ENCODE assay signal across 23 cellular contexts in the genomic region with DNA sequence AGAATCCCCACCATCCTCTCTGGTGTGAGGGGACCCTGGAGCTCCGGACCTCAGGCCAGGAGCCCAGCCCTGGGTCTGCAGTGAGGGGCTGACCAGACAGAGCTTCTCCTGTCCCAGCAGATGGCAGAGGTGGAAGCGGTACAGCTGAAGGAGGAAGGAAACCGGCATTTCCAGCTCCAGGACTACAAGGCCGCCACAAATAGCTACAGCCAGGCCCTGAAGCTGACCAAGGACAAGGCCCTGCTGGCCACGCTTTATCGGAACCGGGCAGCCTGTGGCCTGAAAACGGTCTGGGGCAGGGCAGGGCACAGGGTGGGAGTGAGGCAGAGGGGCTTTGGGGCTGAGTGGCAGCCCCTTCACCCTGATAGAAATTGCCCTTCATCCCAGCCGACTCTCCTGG. TPM values are rescaled to one million over a fixed set of nuclear protein-coding genes. Genes with fewer than 3 reads are reported as not detected.
A peak's percentile ranks its signal among the peaks of the same experiment; 100 is the strongest.
DNase-seq lines count a peak whose midpoint lies in the region; ATAC-seq, FAIRE-seq and TF ChIP-seq lines count a peak whose summit lies in the region.
"Had no signal": no experiment of that assay in that cellular context is flagged by ENCODE, and none has a peak within 500 bp of the region (broad histone marks: within the 10 kb centered on the region; RNA-seq: fewer than 3 reads in every experiment).

No MANE protein-coding gene starts in this region.

- no peak overlapping the region for H3K27ac ChIP-seq in endodermal cell (ENCODE audit: low read depth, low read length)
- H3K27ac ChIP-seq: 22Rv1, BLaER1 had no signal

- peak; percentile 16 for ATAC-seq in left cardiac atrium
- ATAC-seq: Panc1 had no signal

- H3K27me3 Mint-ChIP-seq in MCF 10A (ENCODE audit: insufficient read depth, unreplicated experiment) (no peaks in the 10 kb centered on the region), nephron (ENCODE audit: low read depth) (peaks cover 11% of the 10 kb centered on the region), endodermal cell (ENCODE audit: insufficient read depth) (no peaks in the 10 kb centered on the region)
- H3K27me3 Mint-ChIP-seq: CD8-positive, alpha-beta memory T cell had no signal

- no peak for TF ChIP-seq CTCF in MCF 10A (IDR thresholded peaks at IDR 0.05; ENCODE audit: unreplicated experiment)
- no peak for TF ChIP-seq CTCF in nephron (IDR thresholded peaks at IDR 0.05; ENCODE audit: unreplicated experiment in 3 of 3)
- TF ChIP-seq CTCF in endodermal cell (conservative IDR thresholded peaks at IDR 0.05) = no peak

- H3K27ac Mint-ChIP-seq in MCF 10A (ENCODE audit: low read depth, unreplicated experiment) = no peak overlapping the region
- H3K27ac Mint-ChIP-seq in nephron = peak overlapping the region in 1 of 3 experiments; percentile 76
- no peak overlapping the region for H3K27ac Mint-ChIP-seq in endodermal cell
- H3K27ac Mint-ChIP-seq: IgD-negative memory B cell had no signal

- in situ Hi-C loops in T47D (cut with HindIII; ENCODE audit: low pct_unique_long_range_greater_than_20kb, low sequenced_read_pairs) = no loop called here

- CTCF ChIA-PET in MCF 10A (lab: Yijun Ruan, JAX) = interaction anchor here (0.6 to 1.9 kb wide), 3 partner anchors 27 to 390 kb away, joined by 3 to 6 read pairs (median 4); a partner anchor contains a TSS

- intact Hi-C loops in MCF 10A (cut with micrococcal nuclease) (no loop called here), left cardiac atrium (cut with DNase I) (no loop called here)

- H3K36me3 Mint-ChIP-seq in MCF 10A (ENCODE audit: insufficient read depth, unreplicated experiment) = peaks cover 5% of the 10 kb centered on the region
- H3K36me3 Mint-ChIP-seq in nephron (ENCODE audit: low read depth) = no peaks in the 10 kb centered on the region
- no peaks in the 10 kb centered on the region for H3K36me3 Mint-ChIP-seq in endodermal cell (ENCODE audit: low read depth)
- H3K36me3 Mint-ChIP-seq: CD8-positive, alpha-beta memory T cell; IgD-negative memory B cell had no signal

- H3K4me3 Mint-ChIP-seq in MCF 10A (ENCODE audit: unreplicated experiment) = no peak overlapping the region
- peak overlapping the region; percentile 62 to 97 (median 87) for H3K4me3 Mint-ChIP-seq in nephron
- no peak overlapping the region for H3K4me3 Mint-ChIP-seq in endodermal cell
- H3K4me3 Mint-ChIP-seq: IgD-negative memory B cell had no signal

- WGBS in endodermal cell (ENCODE audit: insufficient coverage in 1 of 2, insufficient read length in 1 of 2), 2 experiments = 94% methylated on average over 8 to 9 of the region's 9 CpGs

- H3K27me3 ChIP-seq in endodermal cell (ENCODE audit: control insufficient read depth, insufficient read depth, low read length, poor library complexity, severe bottlenecking) = no peaks in the 10 kb centered on the region
- H3K27me3 ChIP-seq: BLaER1 had no signal

- H3K9me3 ChIP-seq in endodermal cell (ENCODE audit: control insufficient read depth, low read length) = no peaks in the 10 kb centered on the region
- H3K9me3 ChIP-seq: BLaER1 had no signal

- no peak overlapping the region for H3K9ac ChIP-seq in endodermal cell (ENCODE audit: extremely low read depth, low read length, poor library complexity, severe bottlenecking)
- H3K9ac ChIP-seq: BLaER1 had no signal

- no peak overlapping the region for H3K4me3 ChIP-seq in endodermal cell (ENCODE audit: low read length)
- H3K4me3 ChIP-seq: BLaER1 had no signal

- H3K4me1 ChIP-seq in endodermal cell (ENCODE audit: control insufficient read depth, insufficient read depth, low read length) = no peaks in the 10 kb centered on the region
- H3K4me1 ChIP-seq: BLaER1 had no signal

- H3K9me3 Mint-ChIP-seq in MCF 10A (ENCODE audit: unreplicated experiment) (no peaks in the 10 kb centered on the region), nephron (no peaks in the 10 kb centered on the region), endodermal cell (no peaks in the 10 kb centered on the region)
- H3K9me3 Mint-ChIP-seq: CD8-positive, alpha-beta memory T cell; IgD-negative memory B cell had no signal

- peak; percentile 60 to 66 for DNase-seq in T47D (ENCODE audit: low read depth in 1 of 2, low spot score in 1 of 2)
- no peak for DNase-seq in MCF 10A (ENCODE audit: unreplicated experiment)
- no peak for DNase-seq in left cardiac atrium
- DNase-seq in HTR-8/SVneo (ENCODE audit: insufficient read length, low spot score) = no peak
- no peak for DNase-seq in NCI-H2029 (lab: John Stamatoyannopoulos, UW)
- no peak for DNase-seq in endodermal cell
- no peak for DNase-seq in activated T-cell treated with anti-CD3 and anti-CD28 coated beads for 4 hours
- DNase-seq: CD8-positive, alpha-beta memory T cell; DND-41; GF-D8; NCI-H1417; NCI-H1930; NCI-H2171 treated with DMSO at 0.1 percent for 48 hours; NCI-H510A; NCI-H82; SIG-M5 had no signal

- POLR2A ChIA-PET in MCF 10A (lab: Yijun Ruan, JAX) = no interaction called here

- no peak for FAIRE-seq in HTR-8/SVneo (lab: Jason Lieb, UNC)
- FAIRE-seq: H54 had no signal

- no peaks in the 10 kb centered on the region for H3K36me3 ChIP-seq in endodermal cell (ENCODE audit: control insufficient read depth, insufficient read depth, low read length)
- H3K36me3 ChIP-seq: BLaER1 had no signal

- H3K4me1 Mint-ChIP-seq in MCF 10A (ENCODE audit: insufficient read depth, unreplicated experiment) = peaks cover 4% of the 10 kb centered on the region
- peaks cover 16% of the 10 kb centered on the region for H3K4me1 Mint-ChIP-seq in nephron
- H3K4me1 Mint-ChIP-seq in endodermal cell = no peaks in the 10 kb centered on the region

- no TSS peak for BruUV-seq in MCF 10A (replicated peaks; lab: Mats Ljungman, UMichigan)

RNA-seq across cellular contexts. Expression of a gene that starts 0.5 kb away (rescaled TPM):
- total RNA-seq in MCF 10A (2022) (not detected in 2 replicates), left cardiac atrium (100 to 1,000 TPM; 120 to 133 TPM), endodermal cell (not detected)
- polyA plus RNA-seq in endodermal cell (2013, experiment 1 of 2) = not detected
- polyA plus RNA-seq in endodermal cell (2013, experiment 2 of 2) = not detected
- total RNA-seq: CD8-positive, alpha-beta memory T cell had no signal
- polyA plus RNA-seq: IgD-negative memory B cell had no signal

RNA-seq across cellular contexts. Expression of a gene that starts 6.0 kb away (rescaled TPM):
- total RNA-seq in MCF 10A (2022) (24.3 and 36.2 TPM in 2 replicates), left cardiac atrium (1 to 10 TPM; 5.5 to 6.7 TPM), endodermal cell (10 to 100 TPM; 20.7 to 26.9 TPM)
- polyA plus RNA-seq in endodermal cell (2013, experiment 1 of 2) = 18.1 TPM
- polyA plus RNA-seq in endodermal cell (2013, experiment 2 of 2) = 15.7 TPM

RNA-seq across cellular contexts. Expression of a gene that starts 26.7 kb away (rescaled TPM):
- total RNA-seq in MCF 10A (2022) (not detected in 2 replicates), left cardiac atrium (not detected), endodermal cell (not detected)
- polyA plus RNA-seq in endodermal cell (2013, experiment 1 of 2) = not detected
- polyA plus RNA-seq in endodermal cell (2013, experiment 2 of 2) = not detected
- total RNA-seq: LHCN-M2 had no signal
- polyA plus RNA-seq: CD8-positive, alpha-beta memory T cell; IgD-negative memory B cell had no signal

RNA-seq across cellular contexts. Expression of a gene that starts 28.5 kb away (rescaled TPM):
- 9.6 and 13.0 TPM in 2 replicates for total RNA-seq in MCF 10A (2022)
- total RNA-seq in left cardiac atrium = 1 to 10 TPM; 4.7 to 9.2 TPM
- total RNA-seq in endodermal cell = 10 to 100 TPM; 24.8 to 26.0 TPM
- polyA plus RNA-seq in endodermal cell (2013, experiment 1 of 2) = 9.2 TPM
- polyA plus RNA-seq in endodermal cell (2013, experiment 2 of 2) = 9.5 TPM

RNA-seq across cellular contexts. Expression of a gene that starts 46.0 kb away (rescaled TPM):
- total RNA-seq in MCF 10A (2022) (not detected in 2 replicates), left cardiac atrium (not detected), endodermal cell (not detected)
- polyA plus RNA-seq in endodermal cell (2013, experiment 1 of 2) = not detected
- polyA plus RNA-seq in endodermal cell (2013, experiment 2 of 2) = not detected
- total RNA-seq: CD8-positive, alpha-beta memory T cell; LHCN-M2 had no signal
- polyA plus RNA-seq: CD8-positive, alpha-beta memory T cell; IgD-negative memory B cell had no signal

Comparison
In these comparisons a context has a peak if more than half of its experiments do, and no peak if none do; other contexts are left out.
1. DNase-seq: peak in T47D (2 of 2); none in MCF 10A (single experiment), left cardiac atrium (single experiment), HTR-8/SVneo (single experiment), NCI-H2029 (single experiment), endodermal cell (single experiment) and activated T-cell treated with anti-CD3 and anti-CD28 coated beads for 4 hours (single experiment).
2. H3K4me3 Mint-ChIP-seq: peak in nephron (3 of 3); none in MCF 10A (single experiment) and endodermal cell (single experiment).
3. RNA of a gene that starts 0.5 kb away (total RNA-seq): 120 to 133 TPM in left cardiac atrium; not detected in endodermal cell and not detected in MCF 10A; every median in the first group is over 100 times any median in the second.